1 cellular context compared by ENCODE assay signal in genomic region chr2:20144196-20144595, GRCh38.
TF ChIP-seq lines count a peak whose summit lies in the region.

No MANE protein-coding gene starts in this region.

TF ChIP-seq in WTC11, 78 proteins besides CTCF, POLR2A, EP300 and RAD21 (continued from another document):
- no peak for TF ChIP-seq PRDM15 (CRISPR knock-in tag; IDR thresholded peaks at IDR 0.05)
- TF ChIP-seq TEAD4 (CRISPR knock-in tag; IDR thresholded peaks at IDR 0.05) = no peak
- no peak for TF ChIP-seq MXD4 (CRISPR knock-in tag; IDR thresholded peaks at IDR 0.05; ENCODE audit: borderline replicate concordance)
- TF ChIP-seq MYBL2 (CRISPR knock-in tag; IDR thresholded peaks at IDR 0.05) = no peak
- no peak for TF ChIP-seq EMX1 (CRISPR knock-in tag; IDR thresholded peaks at IDR 0.05)
TF ChIP-seq in WTC11: peak in this region for 0.
